8 cellular contexts compared by ENCODE assay signal in genomic region chr19:45717131-45717982, GRCh38. TPM values are rescaled to one million over a fixed set of nuclear protein-coding genes. Genes with fewer than 3 reads are reported as not detected.
A peak's percentile ranks its signal among the peaks of the same experiment; 100 is the strongest.
DNase-seq lines count a peak whose midpoint lies in the region; ATAC-seq and TF ChIP-seq lines count a peak whose summit lies in the region.

No MANE protein-coding gene starts in this region.

- peak in 1 of 2 donors; percentile 73 for TF ChIP-seq POLR2A in Peyer's patch (IDR thresholded peaks at IDR 0.05)
- TF ChIP-seq POLR2A in esophagus muscularis mucosa (IDR thresholded peaks at IDR 0.05; ENCODE audit: low read depth): peak; percentile 44

- DNase-seq in DMS79 (lab: John Stamatoyannopoulos, UW) (peak; percentile 99), Peyer's patch (peak; percentile 99), activated T-helper 1 cell treated with Interleukin-2 at 50 U/mL for 16 hours (ENCODE audit: low read depth) (peak; percentile 96), esophagus muscularis mucosa (ENCODE audit: extremely low spot score) (peak; percentile 100)
- peak; percentile 94 to 95 for DNase-seq in stimulated activated CD8-positive, alpha-beta memory T cell treated with anti-CD3 and anti-CD28 coated beads, Interleukin-7, amount 100 ng/mL, for 1 hour (ENCODE audit: low read depth in 2 of 2)

- TF ChIP-seq EP300 in esophagus muscularis mucosa (IDR thresholded peaks at IDR 0.05): no peak

- H3K4me3 ChIP-seq in Peyer's patch: peak overlapping the region; percentile 51 to 66 (median 58)
- peak overlapping the region; percentile 55 to 81 (median 70) for H3K4me3 ChIP-seq in esophagus muscularis mucosa
- H3K4me3 ChIP-seq in muscle layer of colon (ENCODE audit: low read depth in 1 of 2, low read length in 2 of 2): peak overlapping the region; percentile 57 to 99

- H3K4me1 ChIP-seq in Peyer's patch (peaks cover 0 to 30% (median 5%) of the 10 kb centered on the region in 4 donors), esophagus muscularis mucosa (peaks cover 7 to 30% (median 24%) of the 10 kb centered on the region in 4 donors), muscle layer of colon (ENCODE audit: insufficient read depth, low read length) (peaks cover 9% of the 10 kb centered on the region)

- ATAC-seq in GM21786 (IDR thresholded peaks at IDR 0.05; ENCODE audit: unreplicated experiment): peak; percentile 91

- H3K27me3 ChIP-seq in Peyer's patch: no peaks in the 10 kb centered on the region
- no peaks in the 10 kb centered on the region for H3K27me3 ChIP-seq in esophagus muscularis mucosa
- H3K27me3 ChIP-seq in muscle layer of colon (ENCODE audit: control insufficient read depth in 1 of 2, insufficient read depth in 2 of 2, low read length in 2 of 2): no peaks in the 10 kb centered on the region

- intact Hi-C loops in esophagus muscularis mucosa (cut with DNase I): no loop called here

- peak in 5 of 6 experiments; percentile 15 to 48 (median 33) for TF ChIP-seq CTCF in Peyer's patch (IDR thresholded peaks at IDR 0.05)
- TF ChIP-seq CTCF in esophagus muscularis mucosa (IDR thresholded peaks at IDR 0.05): peak in 2 of 3 experiments; percentile 14 to 38

- H3K9me3 ChIP-seq in KOPT-K1 (ENCODE audit: insufficient read depth, low read length, poor library complexity, severe bottlenecking): no peaks in the 10 kb centered on the region
- no peaks in the 10 kb centered on the region for H3K9me3 ChIP-seq in Peyer's patch
- H3K9me3 ChIP-seq in esophagus muscularis mucosa: no peaks in the 10 kb centered on the region
- H3K9me3 ChIP-seq in muscle layer of colon (ENCODE audit: low read length): no peaks in the 10 kb centered on the region

- peaks cover 36% of the 10 kb centered on the region; the same call in 1 of the 2 replicates for H3K36me3 ChIP-seq in KOPT-K1 (ENCODE audit: insufficient read depth, low read length)
- H3K36me3 ChIP-seq in Peyer's patch: peaks cover 0 to 10% (median 0%) of the 10 kb centered on the region in 3 donors
- peaks cover 8 to 25% (median 17%) of the 10 kb centered on the region in 4 donors for H3K36me3 ChIP-seq in esophagus muscularis mucosa
- no peaks in the 10 kb centered on the region for H3K36me3 ChIP-seq in muscle layer of colon (ENCODE audit: insufficient read depth, low read length)

- H3K27ac ChIP-seq in KOPT-K1 (ENCODE audit: low read depth, low read length, poor library complexity, severe bottlenecking) (peak overlapping the region; percentile 72), Peyer's patch (peak overlapping the region; percentile 87 to 95 (median 91)), esophagus muscularis mucosa (replicated peaks in 1 of 4) (peak overlapping the region; percentile 89 to 95 (median 92)), muscle layer of colon (ENCODE audit: low read depth, low read length) (peak overlapping the region; percentile 74)

- WGBS in esophagus muscularis mucosa: 0% methylated on average over 40 of the region's 51 CpGs

- peak overlapping the region; percentile 90 for H3K9ac ChIP-seq in muscle layer of colon (ENCODE audit: low read length)

RNA-seq across cellular contexts. Expression of gene FBXO46, which starts 13.3 kb away (rescaled TPM):
- total RNA-seq in Peyer's patch (10 to 100 TPM in 3 of 4 donors, 1 to 10 TPM in 1; 8.3 to 25.2 (median 19.7) TPM), esophagus muscularis mucosa (10 to 100 TPM in 3 of 4 donors, 1 to 10 TPM in 1; 8.6 to 27.7 (median 18.2) TPM)

RNA-seq across cellular contexts. Expression of gene MEIOSIN, which starts 15.9 kb away (rescaled TPM):
- not detected for total RNA-seq in Peyer's patch
- total RNA-seq in esophagus muscularis mucosa: not detected

RNA-seq across cellular contexts. Expression of gene QPCTL, which starts 24.9 kb away (rescaled TPM):
- total RNA-seq in Peyer's patch: 10 to 100 TPM in 1 of 4 donors, 1 to 10 TPM in 3; 6.1 to 11.6 (median 7.4) TPM
- 1 to 10 TPM; 4.6 to 6.8 (median 6.0) TPM for total RNA-seq in esophagus muscularis mucosa

RNA-seq across cellular contexts. Expression of gene SNRPD2, which starts 25.6 kb away (rescaled TPM):
- 10 to 100 TPM; 47.3 to 86.2 (median 67.3) TPM for total RNA-seq in Peyer's patch
- total RNA-seq in esophagus muscularis mucosa: 100 to 1,000 TPM; 107 to 167 (median 139) TPM

RNA-seq across cellular contexts. Expression of gene GIPR, which starts 49.3 kb away (rescaled TPM):
- total RNA-seq in Peyer's patch (1 to 10 TPM in 3 of 4 donors, not detected in 1; 4.6 to 6.0 (median 5.6) TPM), esophagus muscularis mucosa (not detected)

Comparison
In these comparisons a context has a peak if more than half of its experiments do, and no peak if none do; other contexts are left out.
1. Peak in every context shown above with its lines: DNase-seq, ATAC-seq, H3K4me3 ChIP-seq and H3K27ac ChIP-seq.